ENCODE assay signal across 1 cellular context in genomic region chr1:117059678-117060440, GRCh38.
TF ChIP-seq lines count a peak whose summit lies in the region.

Gene TTF2, plus strand, starts transcription at chr1:117060326. Its CDS starts 21 bp downstream, at chr1:117060347.

TF ChIP-seq in WTC11, 78 proteins besides CTCF, POLR2A, EP300 and RAD21 (continued from another document):
- TF ChIP-seq ZSCAN18 (CRISPR knock-in tag; IDR thresholded peaks at IDR 0.05) (no peak), CDX4 (CRISPR knock-in tag; IDR thresholded peaks at IDR 0.05; ENCODE audit: borderline replicate concordance) (no peak), NFYB (CRISPR knock-in tag; conservative IDR thresholded peaks at IDR 0.05; ENCODE audit: low read depth) (peak; percentile 72), FOXP4 (CRISPR knock-in tag; IDR thresholded peaks at IDR 0.05) (peak; percentile 45; the same call in 1 of the 2 replicates)
